16 cellular contexts compared by ENCODE assay signal in the genomic region with DNA sequence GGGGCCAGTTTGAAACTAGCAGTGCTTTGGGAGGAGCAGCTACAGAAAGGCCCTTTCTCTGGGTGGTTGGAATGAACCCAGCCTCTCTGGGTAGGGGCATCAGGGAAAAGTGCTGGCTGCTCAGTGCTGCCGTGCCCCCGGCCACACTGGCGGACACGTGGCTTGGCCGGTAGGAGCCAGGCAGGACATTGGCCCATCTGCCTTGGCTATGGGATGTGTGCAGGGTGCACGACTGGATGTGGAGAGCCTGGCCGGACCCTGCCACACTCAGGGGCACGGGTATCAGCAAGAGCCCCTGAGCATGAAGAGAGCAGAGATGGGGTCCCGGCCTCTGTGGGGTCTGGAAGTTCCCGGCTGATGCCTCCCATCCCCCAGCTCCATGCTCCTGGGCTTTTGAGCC. TPM values are rescaled to one million over a fixed set of nuclear protein-coding genes. Genes with fewer than 3 reads are reported as not detected.
DNase-seq lines count a peak whose midpoint lies in the region; ATAC-seq, FAIRE-seq and TF ChIP-seq lines count a peak whose summit lies in the region.
"Had no signal": no experiment of that assay in that cellular context is flagged by ENCODE, and none has a peak within 500 bp of the region (broad histone marks: within the 10 kb centered on the region; RNA-seq: fewer than 3 reads in every experiment).

No MANE protein-coding gene starts in this region.

- POLR2A ChIA-PET in GM12878 (lab: Charles Lee): no interaction called here

- RAD21 ChIA-PET in GM12878 (lab: Charles Lee; ENCODE audit: unreplicated experiment): no interaction called here

- H3K79me2 ChIP-seq in GM12878 (ENCODE audit: control insufficient read depth, insufficient read depth, low read length): no peaks in the 10 kb centered on the region

- SMC1A ChIA-PET in GM12878 (lab: Charles Lee; ENCODE audit: uncharacterized antibody, unreplicated experiment): no interaction called here

- no peak for TF ChIP-seq EP300 in GM12878 (IDR thresholded peaks at IDR 0.05; ENCODE audit: borderline replicate concordance in 1 of 2, control insufficient read depth in 1 of 2, low read depth in 2 of 2, low read length in 2 of 2)

- no peak for TF ChIP-seq CTCF in GM12878 (IDR thresholded peaks at IDR 0.05 in 2 of 3, conservative IDR thresholded peaks at IDR 0.05 in 1 of 3; ENCODE audit: control insufficient read depth in 2 of 3, extremely low read depth in 1 of 3, insufficient read depth in 1 of 3, low read depth in 3 of 3, low read length in 3 of 3)
- TF ChIP-seq CTCF in dorsolateral prefrontal cortex (IDR thresholded peaks at IDR 0.05 in 54 of 56, conservative IDR thresholded peaks at IDR 0.05 in 2 of 56; ENCODE audit: low read depth in 1 of 56, partially characterized antibody in 56 of 56): no peak

- TF ChIP-seq POLR2A in GM12878 (IDR thresholded peaks at IDR 0.05; ENCODE audit: low read depth, low read length): peak; percentile 52; the same call in 1 of the 2 replicates

- 66% methylated on average over 10 of the region's 10 CpGs for WGBS in GM12878 (ENCODE audit: insufficient coverage, insufficient replicate concordance, low lambda C conversion rate, missing lambda C conversion rate)

- H4K20me1 ChIP-seq in GM12878 (ENCODE audit: control insufficient read depth, insufficient read depth): no peaks in the 10 kb centered on the region

- ATAC-seq in GM12878 (no peak), GM19328 (IDR thresholded peaks at IDR 0.05; ENCODE audit: unreplicated experiment) (no peak)

- H3K4me1 ChIP-seq in GM12878 (ENCODE audit: control insufficient read depth, insufficient read depth, low read length): no peaks in the 10 kb centered on the region
- H3K4me1 ChIP-seq: HAP-1 had no signal

- H3K27ac ChIP-seq in GM12878 (ENCODE audit: control insufficient read depth, insufficient read depth) (no peak overlapping the region), dorsolateral prefrontal cortex (no peak overlapping the region)
- H3K27ac ChIP-seq: 22Rv1, BLaER1 had no signal

- H3K4me3 ChIP-seq in GM12878 (no peak overlapping the region), dorsolateral prefrontal cortex (no peak overlapping the region)
- H3K4me3 ChIP-seq: BLaER1, HAP-1 had no signal

- H3K9ac ChIP-seq in GM12878 (ENCODE audit: control insufficient read depth, insufficient read depth, low read length): no peak overlapping the region
- H3K9ac ChIP-seq: BLaER1 had no signal

- CTCF ChIA-PET in GM12878 (lab: Yijun Ruan, JAX): interaction anchor here (1.0 kb wide), 1 partner anchor 82 kb away, joined by 3 read pairs; a partner anchor contains a TSS

- H3K36me3 ChIP-seq in GM12878 (ENCODE audit: control insufficient read depth in 2 of 2, insufficient read depth in 2 of 2, low read length in 1 of 2): peaks cover 0 to 5% of the 10 kb centered on the region in 2 experiments; a peak in 2 of 4 replicates
- H3K36me3 ChIP-seq: HAP-1 had no signal

- no peak overlapping the region for H2AFZ ChIP-seq in GM12878 (ENCODE audit: control insufficient read depth, low read depth, low read length)

- intact Hi-C loops in GM12878 (cut with micrococcal nuclease; ENCODE audit: unreplicated experiment) (no loop called here), dorsolateral prefrontal cortex (cut with DNase I) (no loop called here)

- H3K27me3 ChIP-seq in GM12878 (replicated peaks in 1 of 2; ENCODE audit: control insufficient read depth in 2 of 2, insufficient read depth in 2 of 2, low read length in 1 of 2) (no peaks in the 10 kb centered on the region), dorsolateral prefrontal cortex (no peaks in the 10 kb centered on the region)
- H3K27me3 ChIP-seq: BLaER1 had no signal

- H3K9me3 ChIP-seq in GM12878 (replicated peaks; ENCODE audit: control insufficient read depth, insufficient read depth, low read length): no peaks in the 10 kb centered on the region; the same call in 2 of the 3 replicates
- H3K9me3 ChIP-seq: BLaER1, HAP-1 had no signal

- TF ChIP-seq RAD21 in GM12878 (IDR thresholded peaks at IDR 0.05; ENCODE audit: insufficient read depth, low read depth, low read length): no peak

- BruUV-seq in GM12878 (replicated peaks; lab: Mats Ljungman, UMichigan): no TSS peak

- no peak for FAIRE-seq in GM12878 (lab: Jason Lieb, UNC)
- FAIRE-seq: GM12892, GM19239, H1 had no signal

- H3K4me2 ChIP-seq in GM12878 (ENCODE audit: control insufficient read depth, insufficient read depth): no peak overlapping the region
- H3K4me2 ChIP-seq: BLaER1 had no signal

- DNase-seq in DMS 273 (lab: John Stamatoyannopoulos, UW; ENCODE audit: unreplicated experiment): peak; percentile 19
- DNase-seq in DMS 273 treated with DMSO at 0.1 percent for 48 hours (lab: John Stamatoyannopoulos, UW): no peak
- DNase-seq in GM12878 (ENCODE audit: low read depth, low spot score): no peak
- DNase-seq in medulla oblongata (ENCODE audit: extremely low spot score): peak; percentile 31
- no peak for DNase-seq in dorsolateral prefrontal cortex
- DNase-seq in iPS-NIHi11 (ENCODE audit: low spot score): no peak
- DNase-seq: AML-193; CD8-positive, alpha-beta memory T cell; DMS79 had no signal

- in situ Hi-C loops in GM12878 (cut with MboI): loop anchor here (5.0 kb wide), 1 partner anchor 792 kb away; no protein-coding TSS in a partner anchor

TF ChIP-seq in GM12878, 131 proteins besides CTCF, POLR2A, EP300 and RAD21 (continues in another document):
- TF ChIP-seq, protein P1, sequence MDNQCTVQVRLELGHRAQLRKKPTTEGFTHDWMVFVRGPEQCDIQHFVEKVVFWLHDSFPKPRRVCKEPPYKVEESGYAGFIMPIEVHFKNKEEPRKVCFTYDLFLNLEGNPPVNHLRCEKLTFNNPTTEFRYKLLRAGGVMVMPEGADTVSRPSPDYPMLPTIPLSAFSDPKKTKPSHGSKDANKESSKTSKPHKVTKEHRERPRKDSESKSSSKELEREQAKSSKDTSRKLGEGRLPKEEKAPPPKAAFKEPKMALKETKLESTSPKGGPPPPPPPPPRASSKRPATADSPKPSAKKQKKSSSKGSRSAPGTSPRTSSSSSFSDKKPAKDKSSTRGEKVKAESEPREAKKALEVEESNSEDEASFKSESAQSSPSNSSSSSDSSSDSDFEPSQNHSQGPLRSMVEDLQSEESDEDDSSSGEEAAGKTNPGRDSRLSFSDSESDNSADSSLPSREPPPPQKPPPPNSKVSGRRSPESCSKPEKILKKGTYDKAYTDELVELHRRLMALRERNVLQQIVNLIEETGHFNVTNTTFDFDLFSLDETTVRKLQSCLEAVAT (IDR thresholded peaks at IDR 0.05): no peak
- TF ChIP-seq TBL1XR1 (IDR thresholded peaks at IDR 0.05; ENCODE audit: low read depth, low read length) (no peak), RAD51 (IDR thresholded peaks at IDR 0.05) (no peak), POLR2AphosphoS2 (IDR thresholded peaks at IDR 0.05; ENCODE audit: low read depth, low read length) (no peak)
- TF ChIP-seq, protein P2, sequence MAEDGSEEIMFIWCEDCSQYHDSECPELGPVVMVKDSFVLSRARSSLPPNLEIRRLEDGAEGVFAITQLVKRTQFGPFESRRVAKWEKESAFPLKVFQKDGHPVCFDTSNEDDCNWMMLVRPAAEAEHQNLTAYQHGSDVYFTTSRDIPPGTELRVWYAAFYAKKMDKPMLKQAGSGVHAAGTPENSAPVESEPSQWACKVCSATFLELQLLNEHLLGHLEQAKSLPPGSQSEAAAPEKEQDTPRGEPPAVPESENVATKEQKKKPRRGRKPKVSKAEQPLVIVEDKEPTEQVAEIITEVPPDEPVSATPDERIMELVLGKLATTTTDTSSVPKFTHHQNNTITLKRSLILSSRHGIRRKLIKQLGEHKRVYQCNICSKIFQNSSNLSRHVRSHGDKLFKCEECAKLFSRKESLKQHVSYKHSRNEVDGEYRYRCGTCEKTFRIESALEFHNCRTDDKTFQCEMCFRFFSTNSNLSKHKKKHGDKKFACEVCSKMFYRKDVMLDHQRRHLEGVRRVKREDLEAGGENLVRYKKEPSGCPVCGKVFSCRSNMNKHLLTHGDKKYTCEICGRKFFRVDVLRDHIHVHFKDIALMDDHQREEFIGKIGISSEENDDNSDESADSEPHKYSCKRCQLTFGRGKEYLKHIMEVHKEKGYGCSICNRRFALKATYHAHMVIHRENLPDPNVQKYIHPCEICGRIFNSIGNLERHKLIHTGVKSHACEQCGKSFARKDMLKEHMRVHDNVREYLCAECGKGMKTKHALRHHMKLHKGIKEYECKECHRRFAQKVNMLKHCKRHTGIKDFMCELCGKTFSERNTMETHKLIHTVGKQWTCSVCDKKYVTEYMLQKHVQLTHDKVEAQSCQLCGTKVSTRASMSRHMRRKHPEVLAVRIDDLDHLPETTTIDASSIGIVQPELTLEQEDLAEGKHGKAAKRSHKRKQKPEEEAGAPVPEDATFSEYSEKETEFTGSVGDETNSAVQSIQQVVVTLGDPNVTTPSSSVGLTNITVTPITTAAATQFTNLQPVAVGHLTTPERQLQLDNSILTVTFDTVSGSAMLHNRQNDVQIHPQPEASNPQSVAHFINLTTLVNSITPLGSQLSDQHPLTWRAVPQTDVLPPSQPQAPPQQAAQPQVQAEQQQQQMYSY (CRISPR knock-in tag; IDR thresholded peaks at IDR 0.05): no peak

RNA-seq across cellular contexts. Expression of a gene that starts 46.6 kb away (rescaled TPM):
- total RNA-seq in GM12878 (2013; cell fraction: nucleolus; rRNA removed): 108 and 127 TPM in 2 replicates
- total RNA-seq in GM12878 (2014; rRNA removed): 8.2 and 10.4 TPM in 2 replicates
- total RNA-seq in GM12878 (2014; rRNA removed; fragmentation: Illumina TruSeq; extraction: Trizol): 5.7 and 6.5 TPM in 2 replicates
- 16.3 and 18.4 TPM in 2 replicates for total RNA-seq in GM12878 (2021)
- polyA plus RNA-seq in GM12878 (2011; ENCODE audit: low read depth): 6.3 TPM
- polyA plus RNA-seq in GM12878 (2011; rRNA removed): 11.9 and 18.3 TPM in 2 replicates
- 15.3 and 17.0 TPM in 2 replicates for polyA plus RNA-seq in GM12878 (2011; cell fraction: cytosol; rRNA removed)
- polyA plus RNA-seq in GM12878 (2011; cell fraction: nucleus; rRNA removed): 127 and 138 TPM in 2 replicates
- 10.9 and 14.3 TPM in 2 replicates for polyA plus RNA-seq in GM12878 (2012)
- 6.2 and 8.3 TPM in 2 replicates for polyA plus RNA-seq in GM12878 (2014; fragmentation: Illumina TruSeq; extraction: Trizol)
- polyA plus RNA-seq in GM12878 (2014; fragmentation: Nextera tagmentation; extraction: Ambion mirVana): 1 to 10 TPM; 1.7 to 2.4 TPM
- polyA plus RNA-seq in GM12878 (2014; rRNA removed): 13.5 and 16.2 TPM in 2 replicates
- 1 to 10 TPM; 7.9 to 8.5 TPM for polyA plus RNA-seq in GM12878 (2016; fragmentation: Nextera tagmentation; extraction: Ambion mirVana)
- 13.0 and 19.8 TPM in 2 replicates for polyA minus RNA-seq in GM12878 (2011; rRNA and poly(A)+ RNA removed)
- polyA minus RNA-seq in GM12878 (2011; cell fraction: cytosol; rRNA and poly(A)+ RNA removed): 4.8 and 6.2 TPM in 2 replicates
- 30.7 and 43.1 TPM in 2 replicates for polyA minus RNA-seq in GM12878 (2011; cell fraction: nucleus; rRNA and poly(A)+ RNA removed)
- total RNA-seq in dorsolateral prefrontal cortex: 10 to 100 TPM; 15.3 to 43.5 (median 27.6) TPM

Comparison
In these comparisons a context has a peak if more than half of its experiments do, and no peak if none do; other contexts are left out.
1. DNase-seq: peak in DMS 273 (single experiment) and medulla oblongata (single experiment); none in DMS 273 treated with DMSO at 0.1 percent for 48 hours (single experiment), GM12878 (single experiment), dorsolateral prefrontal cortex (0 of 10) and iPS-NIHi11 (single experiment).